Comparison of ENCODE assay signal across 17 cellular contexts in the genomic region with DNA sequence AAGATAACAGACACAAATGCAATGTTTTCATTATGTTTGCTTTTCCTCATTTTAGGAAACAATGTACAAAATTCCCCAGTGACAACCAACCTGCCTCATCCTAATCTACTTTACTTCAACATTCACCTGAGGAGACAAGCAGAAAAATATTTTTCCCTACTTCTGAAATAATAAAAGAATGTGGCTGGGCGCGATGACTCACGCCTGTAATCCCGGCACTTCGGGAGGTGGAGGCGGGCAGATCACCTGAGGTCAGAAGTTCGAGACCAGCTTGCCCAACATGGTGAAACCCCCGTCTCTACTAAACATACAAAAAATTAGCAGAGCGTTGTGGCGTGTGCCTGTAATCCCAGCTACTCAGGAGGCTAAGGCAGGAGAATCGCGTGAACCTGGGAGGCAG. TPM values are rescaled to one million over a fixed set of nuclear protein-coding genes. Genes with fewer than 3 reads are reported as not detected.
A peak's percentile ranks its signal among the peaks of the same experiment; 100 is the strongest.
DNase-seq lines count a peak whose midpoint lies in the region; ATAC-seq, FAIRE-seq and TF ChIP-seq lines count a peak whose summit lies in the region.
"Had no signal": no experiment of that assay in that cellular context is flagged by ENCODE, and none has a peak within 500 bp of the region (broad histone marks: within the 10 kb centered on the region; RNA-seq: fewer than 3 reads in every experiment).

No MANE protein-coding gene starts in this region.

- in situ Hi-C loops in transverse colon (cut with MboI; ENCODE audit: low pct_ligation_motif_present in 1 of 4, low pct_unique_long_range_greater_than_20kb in 1 of 4, low sequenced_read_pairs in 3 of 4): no loop called here

- ATAC-seq in WTC11 (no peak), HG02763 (IDR thresholded peaks at IDR 0.05; ENCODE audit: unreplicated experiment) (no peak)

- H2BK120ac ChIP-seq in trophoblast cell (ENCODE audit: insufficient read depth, low read length, poor library complexity): no peak overlapping the region

- POLR2A ChIA-PET in WTC11 (lab: Charles Lee): no interaction called here

- H4K91ac ChIP-seq in trophoblast cell (ENCODE audit: low read depth, low read length): no peak overlapping the region

- H3K27ac ChIP-seq in trophoblast cell (ENCODE audit: low read depth, low read length) (no peak overlapping the region), transverse colon (no peak overlapping the region)
- H3K27ac ChIP-seq: BLaER1 treated with 17β-estradiol and CSF1 and Interleukin-3, amounts not matched to agents 10 nM and 100 nM had no signal

- no peak for TF ChIP-seq EP300 in transverse colon (IDR thresholded peaks at IDR 0.05; ENCODE audit: low read depth)

- H3K4me1 ChIP-seq in trophoblast cell (ENCODE audit: control insufficient read depth in 1 of 2, insufficient read depth in 2 of 2, low read length in 2 of 2) (peaks cover 28 to 43% of the 10 kb centered on the region in 2 experiments), transverse colon (peaks cover 12 to 48% (median 29%) of the 10 kb centered on the region in 4 donors)
- H3K4me1 ChIP-seq: BLaER1 treated with 17β-estradiol and CSF1 and Interleukin-3, amounts not matched to agents 10 nM and 100 nM had no signal

- no peak overlapping the region for H4K8ac ChIP-seq in trophoblast cell (ENCODE audit: low read depth, low read length)

- 0 out of 2 replicates have a peak overlapping the region, but pooled peaks have one; percentile 30 for H3K27ac Mint-ChIP-seq in WTC11

- no peak overlapping the region for H3K4me2 ChIP-seq in trophoblast cell (ENCODE audit: low read length)
- H3K4me2 ChIP-seq: BLaER1 treated with 17β-estradiol and CSF1 and Interleukin-3, amounts not matched to agents 10 nM and 100 nM had no signal

- no peaks in the 10 kb centered on the region for H3K9me3 Mint-ChIP-seq in WTC11

- no peak for TF ChIP-seq POLR2A in transverse colon (IDR thresholded peaks at IDR 0.05)

- no CpG with 5 or more reads among the region's 12 CpGs for WGBS in trophoblast cell (ENCODE audit: extremely low coverage, insufficient coverage, insufficient read length)
- WGBS in transverse colon (ENCODE audit: low coverage in 1 of 2), 2 donors: 81 to 93% methylated on average over 3 to 12 of the region's 12 CpGs

- no peak overlapping the region for H2BK5ac ChIP-seq in trophoblast cell (ENCODE audit: low read depth, low read length, poor library complexity)

- intact Hi-C loops in transverse colon (cut with DNase I; ENCODE audit: low total_unique reads): no loop called here

- H3K27me3 Mint-ChIP-seq in WTC11 (ENCODE audit: low read depth): no peaks in the 10 kb centered on the region

- peak; percentile 48 for FAIRE-seq in HTR-8/SVneo (lab: Jason Lieb, UNC)

- H2AFZ ChIP-seq in trophoblast cell (ENCODE audit: insufficient read depth, low read length, poor library complexity): no peak overlapping the region

- H3K4me1 Mint-ChIP-seq in WTC11: peaks cover 85% of the 10 kb centered on the region
- H3K4me1 Mint-ChIP-seq: CD8-positive, alpha-beta memory T cell had no signal

- H3K4me3 Mint-ChIP-seq in WTC11: peak overlapping the region; percentile 27; the same call in 1 of the 2 replicates
- H3K4me3 Mint-ChIP-seq: CD8-positive, alpha-beta memory T cell had no signal

- H3K9ac ChIP-seq in trophoblast cell (ENCODE audit: low read length): no peak overlapping the region
- H3K9ac ChIP-seq: BLaER1 treated with 17β-estradiol and CSF1 and Interleukin-3, amounts not matched to agents 10 nM and 100 nM had no signal

- H3K36me3 Mint-ChIP-seq in WTC11: no peaks in the 10 kb centered on the region
- H3K36me3 Mint-ChIP-seq: CD8-positive, alpha-beta memory T cell had no signal

- no peak overlapping the region for H3K23ac ChIP-seq in trophoblast cell (ENCODE audit: low read length)

- no peak overlapping the region for H3K4ac ChIP-seq in trophoblast cell (ENCODE audit: low read depth, low read length)

- H2AK5ac ChIP-seq in trophoblast cell (ENCODE audit: low read length): no peak overlapping the region

- H3K14ac ChIP-seq in trophoblast cell (ENCODE audit: low read length): no peak overlapping the region

- no peak overlapping the region for H2BK12ac ChIP-seq in trophoblast cell (ENCODE audit: low read length)

- no peak for TF ChIP-seq CTCF in WTC11 (IDR thresholded peaks at IDR 0.05)
- TF ChIP-seq CTCF in transverse colon (IDR thresholded peaks at IDR 0.05): no peak

- H3K9me3 ChIP-seq in trophoblast cell (ENCODE audit: insufficient read depth, low read depth, low read length): no peaks in the 10 kb centered on the region
- no peaks in the 10 kb centered on the region for H3K9me3 ChIP-seq in transverse colon
- H3K9me3 ChIP-seq: BLaER1 treated with 17β-estradiol and CSF1 and Interleukin-3, amounts not matched to agents 10 nM and 100 nM had no signal

- CTCF ChIA-PET in WTC11 (lab: Charles Lee): no interaction called here

- no peak overlapping the region for H4K12ac ChIP-seq in trophoblast cell (ENCODE audit: low read depth, low read length)

- H3K4me3 ChIP-seq in trophoblast cell (ENCODE audit: low read depth, low read length) (no peak overlapping the region), transverse colon (no peak overlapping the region)
- H3K4me3 ChIP-seq: BLaER1 treated with 17β-estradiol and CSF1 and Interleukin-3, amounts not matched to agents 10 nM and 100 nM had no signal

- H3K79me2 ChIP-seq in trophoblast cell (ENCODE audit: control insufficient read depth, insufficient read depth, low read length, poor library complexity): peaks cover 5% of the 10 kb centered on the region

- no peaks in the 10 kb centered on the region for H3K27me3 ChIP-seq in trophoblast cell (ENCODE audit: insufficient read depth, low read length)
- no peaks in the 10 kb centered on the region for H3K27me3 ChIP-seq in transverse colon
- H3K27me3 ChIP-seq: BLaER1 treated with 17β-estradiol and CSF1 and Interleukin-3, amounts not matched to agents 10 nM and 100 nM had no signal

- peaks cover 4% of the 10 kb centered on the region for H3K79me1 ChIP-seq in trophoblast cell (ENCODE audit: low read length)

- no peak overlapping the region for H3K18ac ChIP-seq in trophoblast cell (ENCODE audit: low read length)

- H3K36me3 ChIP-seq in trophoblast cell (ENCODE audit: control insufficient read depth in 1 of 2, insufficient read depth in 2 of 2, low read length in 2 of 2): no peaks in the 10 kb centered on the region
- H3K36me3 ChIP-seq in transverse colon: no peaks in the 10 kb centered on the region
- H3K36me3 ChIP-seq: BLaER1 treated with 17β-estradiol and CSF1 and Interleukin-3, amounts not matched to agents 10 nM and 100 nM had no signal

- DNase-seq in Daoy (ENCODE audit: low read depth): peak; percentile 40
- no peak for DNase-seq in HTR-8/SVneo (ENCODE audit: insufficient read length, low spot score)
- no peak for DNase-seq in WTC11 (ENCODE audit: low spot score)
- DNase-seq in trophoblast cell: peak; percentile 80 to 91
- no peak for DNase-seq in transverse colon
- no peak for DNase-seq in HK-2 (ENCODE audit: unreplicated experiment)
- DNase-seq: CD8-positive, alpha-beta memory T cell; DMS79 treated with DMSO at 0.1 percent for 48 hours; HCEC 1CT; KG1; NCI-H1417; NCI-H187; NCI-H2107; NCI-H524; SW 1271 had no signal

TF ChIP-seq in WTC11, 78 proteins besides CTCF, POLR2A, EP300 and RAD21:
- no peak for TF ChIP-seq MYBL2 (CRISPR knock-in tag; IDR thresholded peaks at IDR 0.05)
- TF ChIP-seq RORB (CRISPR knock-in tag; IDR thresholded peaks at IDR 0.05): no peak
- TF ChIP-seq, protein P1, sequence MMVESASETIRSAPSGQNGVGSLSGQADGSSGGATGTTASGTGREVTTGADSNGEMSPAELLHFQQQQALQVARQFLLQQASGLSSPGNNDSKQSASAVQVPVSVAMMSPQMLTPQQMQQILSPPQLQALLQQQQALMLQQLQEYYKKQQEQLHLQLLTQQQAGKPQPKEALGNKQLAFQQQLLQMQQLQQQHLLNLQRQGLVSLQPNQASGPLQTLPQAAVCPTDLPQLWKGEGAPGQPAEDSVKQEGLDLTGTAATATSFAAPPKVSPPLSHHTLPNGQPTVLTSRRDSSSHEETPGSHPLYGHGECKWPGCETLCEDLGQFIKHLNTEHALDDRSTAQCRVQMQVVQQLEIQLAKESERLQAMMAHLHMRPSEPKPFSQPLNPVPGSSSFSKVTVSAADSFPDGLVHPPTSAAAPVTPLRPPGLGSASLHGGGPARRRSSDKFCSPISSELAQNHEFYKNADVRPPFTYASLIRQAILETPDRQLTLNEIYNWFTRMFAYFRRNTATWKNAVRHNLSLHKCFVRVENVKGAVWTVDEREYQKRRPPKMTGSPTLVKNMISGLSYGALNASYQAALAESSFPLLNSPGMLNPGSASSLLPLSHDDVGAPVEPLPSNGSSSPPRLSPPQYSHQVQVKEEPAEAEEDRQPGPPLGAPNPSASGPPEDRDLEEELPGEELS (CRISPR knock-in tag; IDR thresholded peaks at IDR 0.05): no peak

RNA-seq across cellular contexts. Expression of a gene that starts 36.9 kb away (rescaled TPM):
- 42.9 and 64.0 TPM in 2 replicates for total RNA-seq in Daoy (2014; rRNA removed; shearing (Covaris generic))
- total RNA-seq in WTC11 (2021): 89.8 to 90.8 TPM (median 90.7 TPM) in 3 replicates
- polyA plus RNA-seq in trophoblast cell (2013): 79.9 and 84.9 TPM in 2 replicates
- total RNA-seq in transverse colon: 100 to 1,000 TPM in 1 of 4 donors, 10 to 100 TPM in 3; 51.6 to 190 (median 72.9) TPM
- polyA plus RNA-seq: CD8-positive, alpha-beta memory T cell had no signal

Comparison
In these comparisons a context has a peak if more than half of its experiments do, and no peak if none do; other contexts are left out.
1. DNase-seq: peak in Daoy (single experiment) and trophoblast cell (2 of 2); none in HTR-8/SVneo (single experiment), WTC11 (single experiment), transverse colon (single experiment) and HK-2 (single experiment).